1 cellular context compared by ENCODE assay signal in the genomic region with DNA sequence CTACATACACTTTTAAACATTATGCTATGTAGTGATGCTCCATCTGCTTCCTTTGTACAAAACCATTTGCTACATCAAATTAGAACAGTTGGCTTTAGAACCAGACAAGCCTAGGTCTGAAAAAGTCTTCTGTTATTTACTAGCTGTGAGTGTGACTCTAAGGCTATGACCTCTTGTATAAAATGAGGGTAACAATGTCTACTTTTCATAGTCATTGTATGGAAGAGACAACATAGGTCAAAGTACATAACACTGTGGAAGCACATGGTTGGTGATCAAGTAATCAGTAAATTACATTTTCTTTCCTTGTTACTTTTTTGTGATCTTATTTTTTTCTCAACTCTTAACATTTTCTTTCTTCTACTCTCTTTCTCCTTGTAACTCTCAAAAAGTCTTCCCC.
TF ChIP-seq lines count a peak whose summit lies in the region.

No MANE protein-coding gene starts in this region.

TF ChIP-seq in K562, 482 proteins besides CTCF, POLR2A, EP300 and RAD21:
- TF ChIP-seq AFF4 (CRISPR knock-in tag; IDR thresholded peaks at IDR 0.05), result no peak
- no peak for TF ChIP-seq ARID2 (IDR thresholded peaks at IDR 0.05)
